1 cellular context compared by ENCODE assay signal in genomic region chr11:15650105-15650938, GRCh38.
A peak's percentile ranks its signal among the peaks of the same experiment; 100 is the strongest.
TF ChIP-seq lines count a peak whose summit lies in the region.

No MANE protein-coding gene starts in this region.

TF ChIP-seq in HepG2, 621 proteins besides CTCF, POLR2A, EP300 and RAD21 (continued from another document):
- TF ChIP-seq ZNF281 (CRISPR knock-in tag; IDR thresholded peaks at IDR 0.05; ENCODE audit: borderline replicate concordance) (0 out of 2 replicates have a peak, but pooled peaks have one; percentile 17), KDM5A (IDR thresholded peaks at IDR 0.05; ENCODE audit: borderline replicate concordance, low read length) (no peak), RCOR2 (CRISPR knock-in tag; IDR thresholded peaks at IDR 0.05) (0 out of 2 replicates have a peak, but pooled peaks have one; percentile 39), ZBTB3 (CRISPR knock-in tag; IDR thresholded peaks at IDR 0.05; ENCODE audit: borderline replicate concordance, low read depth) (no peak), SALL2 (CRISPR knock-in tag; IDR thresholded peaks at IDR 0.05) (peak; percentile 67; the same call in 1 of the 2 replicates), TRAFD1 (CRISPR knock-in tag; IDR thresholded peaks at IDR 0.05; ENCODE audit: borderline replicate concordance) (no peak), ZNF34 (CRISPR knock-in tag; IDR thresholded peaks at IDR 0.05; ENCODE audit: borderline replicate concordance) (no peak), TRIM22 (IDR thresholded peaks at IDR 0.05) (no peak), ZSCAN5A (CRISPR knock-in tag; IDR thresholded peaks at IDR 0.05; ENCODE audit: borderline replicate concordance) (peak; percentile 54; the same call in 1 of the 2 replicates), POLR2AphosphoS5 (IDR thresholded peaks at IDR 0.05; ENCODE audit: low read depth, low read length) (no peak), KAT7 (CRISPR knock-in tag; IDR thresholded peaks at IDR 0.05; ENCODE audit: borderline replicate concordance) (peak; percentile 86), ZKSCAN5 (CRISPR knock-in tag; IDR thresholded peaks at IDR 0.05) (no peak), PRMT3 (CRISPR knock-in tag; IDR thresholded peaks at IDR 0.05; ENCODE audit: borderline replicate concordance, low read depth) (no peak), YEATS2 (CRISPR knock-in tag; IDR thresholded peaks at IDR 0.05; ENCODE audit: borderline replicate concordance) (peak; percentile 56; the same call in 1 of the 2 replicates), ZFP36L1 (CRISPR knock-in tag; IDR thresholded peaks at IDR 0.05) (no peak)
